In the genomic region with DNA sequence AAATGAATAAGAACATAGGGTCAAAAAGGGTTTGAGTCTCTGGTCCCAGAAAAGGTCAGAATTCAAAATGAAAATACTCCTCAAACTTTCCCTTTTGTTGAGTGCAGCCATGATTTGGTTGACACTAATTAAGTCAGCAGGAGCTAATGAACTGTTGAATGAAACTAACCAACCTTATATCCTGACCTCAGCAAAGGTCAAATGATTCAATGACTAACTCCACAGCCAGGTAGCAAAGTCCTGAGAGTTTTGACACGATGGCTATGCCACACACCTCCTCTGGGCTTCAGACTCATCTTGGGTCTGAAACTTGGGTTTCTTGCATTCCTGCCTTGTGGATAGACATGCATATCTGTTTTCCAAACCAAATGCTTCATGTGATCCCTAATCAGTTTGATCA, we compare ENCODE assay signal across 22 cellular contexts.
DNase-seq lines count a peak whose midpoint lies in the region; ATAC-seq and TF ChIP-seq lines count a peak whose summit lies in the region.
"Had no signal": no experiment of that assay in that cellular context is flagged by ENCODE, and none has a peak within 500 bp of the region (broad histone marks: within the 10 kb centered on the region; RNA-seq: fewer than 3 reads in every experiment).

No MANE protein-coding gene starts in this region.

- POLR2A ChIA-PET in OCI-LY7 (lab: Charles Lee) = no interaction called here

- H4K20me1 ChIP-seq in BLaER1 treated with 17β-estradiol and CSF1 and Interleukin-3, amounts not matched to agents 10 nM and 100 nM = no peaks in the 10 kb centered on the region
- no peaks in the 10 kb centered on the region for H4K20me1 ChIP-seq in OCI-LY7 (ENCODE audit: insufficient read depth, low read length)

- BruUV-seq in OCI-LY7 (replicated peaks; lab: Mats Ljungman, UMichigan) = no TSS peak

- no peak overlapping the region for H2AFZ ChIP-seq in OCI-LY7 (ENCODE audit: low read length)
- H2AFZ ChIP-seq: GM23248 had no signal

- peaks cover 0 to 40% (median 22%) of the 10 kb centered on the region in 10 experiments; a peak in 14 of 20 replicates for H3K4me1 ChIP-seq in BLaER1 treated with 17β-estradiol and CSF1 and Interleukin-3, amounts not matched to agents 10 nM and 100 nM
- H3K4me1 ChIP-seq in mucosa of descending colon (ENCODE audit: low read depth) (peaks cover 29% of the 10 kb centered on the region), OCI-LY7 (ENCODE audit: insufficient read depth, low read length, poor library complexity, severe bottlenecking) (no peaks in the 10 kb centered on the region)

- no peaks in the 10 kb centered on the region for H3K79me2 ChIP-seq in OCI-LY7 (ENCODE audit: insufficient read depth, low read depth, low read length)

- peak overlapping the region in 6 of 11 experiments; percentile 2 to 39 (median 15); a peak in 5 of 22 replicates for H3K4me2 ChIP-seq in BLaER1 treated with 17β-estradiol and CSF1 and Interleukin-3, amounts not matched to agents 10 nM and 100 nM
- H3K4me2 ChIP-seq in OCI-LY7 (ENCODE audit: low read length) = no peak overlapping the region

- peaks cover 0 to 4% of the 10 kb centered on the region in 2 donors for H3K36me3 Mint-ChIP-seq in stimulated activated naive B cell treated with anti-CD40 and anti-IgM and Interleukin-4, amounts not matched to agents 10 μg/mL and 1 μg/mL and 100 μg/mL, for 72 hours

- no peak overlapping the region for H3K27ac ChIP-seq in BLaER1 treated with 17β-estradiol and CSF1 and Interleukin-3, amounts not matched to agents 10 nM and 100 nM
- no peak overlapping the region for H3K27ac ChIP-seq in OCI-LY7 (ENCODE audit: low read depth, low read length, poor library complexity, severe bottlenecking)
- H3K27ac ChIP-seq: GM23248 had no signal

- no peak overlapping the region for H3K4me3 ChIP-seq in BLaER1 treated with 17β-estradiol and CSF1 and Interleukin-3, amounts not matched to agents 10 nM and 100 nM
- no peak overlapping the region for H3K4me3 ChIP-seq in mucosa of descending colon
- H3K4me3 ChIP-seq in OCI-LY7 (ENCODE audit: low read depth, low read length, poor library complexity, severe bottlenecking) = no peak overlapping the region
- H3K4me3 ChIP-seq: GM23248, Peyer's patch had no signal

- CTCF ChIA-PET in OCI-LY7 (lab: Charles Lee; ENCODE audit: unreplicated experiment) = no interaction called here

- peaks cover 0 to 4% of the 10 kb centered on the region in 2 donors for H3K9me3 Mint-ChIP-seq in stimulated activated naive B cell treated with anti-CD40 and anti-IgM and Interleukin-4, amounts not matched to agents 10 μg/mL and 1 μg/mL and 100 μg/mL, for 72 hours

- H3K4me1 Mint-ChIP-seq in stimulated activated naive B cell treated with anti-CD40 and anti-IgM and Interleukin-4, amounts not matched to agents 10 μg/mL and 1 μg/mL and 100 μg/mL, for 72 hours = peaks cover 4 to 14% of the 10 kb centered on the region in 2 donors

- no peaks in the 10 kb centered on the region; the same call in 1 of the 2 replicates for H3K9me2 ChIP-seq in OCI-LY7 (ENCODE audit: insufficient read depth, low read length)

- H3K9me3 ChIP-seq in BLaER1 treated with 17β-estradiol and CSF1 and Interleukin-3, amounts not matched to agents 10 nM and 100 nM (replicated peaks in 1 of 11) = peaks cover 15 to 41% (median 24%) of the 10 kb centered on the region in 11 experiments; a peak in 21 of 22 replicates
- H3K9me3 ChIP-seq in mucosa of descending colon (no peaks in the 10 kb centered on the region), OCI-LY7 (ENCODE audit: low read length) (no peaks in the 10 kb centered on the region)
- H3K9me3 ChIP-seq: Peyer's patch had no signal

- no peaks in the 10 kb centered on the region for H3K27me3 ChIP-seq in BLaER1 treated with 17β-estradiol and CSF1 and Interleukin-3, amounts not matched to agents 10 nM and 100 nM
- H3K27me3 ChIP-seq: Peyer's patch had no signal

- H3K27me3 Mint-ChIP-seq in stimulated activated naive B cell treated with anti-CD40 and anti-IgM and Interleukin-4, amounts not matched to agents 10 μg/mL and 1 μg/mL and 100 μg/mL, for 72 hours = peaks cover 0 to 8% of the 10 kb centered on the region in 2 donors

- peak; percentile 15 for ATAC-seq in mucosa of descending colon
- peak; percentile 87 to 91 for ATAC-seq in stimulated activated naive B cell treated with anti-CD40 and anti-IgM and Interleukin-4, amounts not matched to agents 10 μg/mL and 1 μg/mL and 100 μg/mL, for 72 hours (replicated peaks)

- intact Hi-C loops in mucosa of descending colon (cut with DNase I, micrococcal nuclease) (no loop called here), OCI-LY7 (cut with micrococcal nuclease; ENCODE audit: unreplicated experiment) (no loop called here)

- TF ChIP-seq CTCF in mucosa of descending colon (IDR thresholded peaks at IDR 0.05) (no peak), OCI-LY7 (conservative IDR thresholded peaks at IDR 0.05; ENCODE audit: low read length) (no peak)

- no peaks in the 10 kb centered on the region for H3K36me3 ChIP-seq in BLaER1 treated with 17β-estradiol and CSF1 and Interleukin-3, amounts not matched to agents 10 nM and 100 nM
- H3K36me3 ChIP-seq in mucosa of descending colon (ENCODE audit: low read depth) = no peaks in the 10 kb centered on the region
- H3K36me3 ChIP-seq in OCI-LY7 (ENCODE audit: insufficient read depth, low read length) = no peaks in the 10 kb centered on the region
- H3K36me3 ChIP-seq: Peyer's patch had no signal

- H3K27ac Mint-ChIP-seq in stimulated activated naive B cell treated with anti-CD40 and anti-IgM and Interleukin-4, amounts not matched to agents 10 μg/mL and 1 μg/mL and 100 μg/mL, for 72 hours = no peak overlapping the region
- H3K27ac Mint-ChIP-seq: B cell had no signal

- no peak overlapping the region for H3K4me3 Mint-ChIP-seq in stimulated activated naive B cell treated with anti-CD40 and anti-IgM and Interleukin-4, amounts not matched to agents 10 μg/mL and 1 μg/mL and 100 μg/mL, for 72 hours
- H3K4me3 Mint-ChIP-seq: B cell had no signal

- DNase-seq in NCI-H69 (lab: John Stamatoyannopoulos, UW) (peak; percentile 10), mucosa of descending colon (no peak), OCI-LY7 (ENCODE audit: low spot score) (no peak), NOMO-1 treated with dmso at 0.1 percent for 144 hours (lab: John Stamatoyannopoulos, UW; ENCODE audit: unreplicated experiment) (no peak)
- no peak for DNase-seq in stimulated activated naive B cell treated with anti-CD40 and anti-IgM and Interleukin-4, amounts not matched to agents 10 μg/mL and 1 μg/mL and 100 μg/mL, for 72 hours
- DNase-seq in stimulated activated CD4-positive, alpha-beta T cell treated with anti-CD3 and anti-CD28 coated beads, Interleukin-4, amount 100 ng/mL, for 1 hour = no peak
- DNase-seq: DMS153, DND-41, GM23248, H7, KBM-7, MV-4-11, NCI-H1105 treated with DMSO at 0.1 percent for 48 hours, NCI-H1694, NCI-H2029 treated with DMSO at 0.1 percent for 48 hours, NCI-H446 treated with DMSO at 0.1 percent for 48 hours, NCI-H526 treated with DMSO at 0.1 percent for 48 hours, OCI-M1, Peyer's patch, SHP77 treated with DMSO at 0.1 percent for 48 hours had no signal

- H3K9ac ChIP-seq in BLaER1 treated with 17β-estradiol and CSF1 and Interleukin-3, amounts not matched to agents 10 nM and 100 nM = no peak overlapping the region
- H3K9ac ChIP-seq: GM23248 had no signal
